ENCODE assay signal across 9 cellular contexts in genomic region chr6:99189823-99190721, GRCh38.
DNase-seq lines count a peak whose midpoint lies in the region; ATAC-seq and TF ChIP-seq lines count a peak whose summit lies in the region.
"Had no signal": no experiment of that assay in that cellular context is flagged by ENCODE, and none has a peak within 500 bp of the region (broad histone marks: within the 10 kb centered on the region; RNA-seq: fewer than 3 reads in every experiment).

No MANE protein-coding gene starts in this region.

- ATAC-seq in GM18861 (IDR thresholded peaks at IDR 0.05; ENCODE audit: unreplicated experiment) (peak; percentile 98), GM19455 (IDR thresholded peaks at IDR 0.05; ENCODE audit: unreplicated experiment) (peak; percentile 98), HG02973 (IDR thresholded peaks at IDR 0.05; ENCODE audit: unreplicated experiment) (peak; percentile 99)

- H3K9me3 ChIP-seq in Caco-2 = no peaks in the 10 kb centered on the region

- H3K36me3 ChIP-seq in Caco-2 (ENCODE audit: control insufficient read depth, insufficient read depth, low read length) = no peaks in the 10 kb centered on the region

- CTCF ChIA-PET in Caco-2 (lab: Charles Lee) = no interaction called here

- peak overlapping the region; percentile 73 for H3K27ac Mint-ChIP-seq in activated T-helper 1 cell treated with anti-CD3 and anti-CD28 coated beads, Interleukin-12 subunit alpha, Interleukin-12 subunit beta, Interleukin-2, Interleukin-4 antibody, amounts not matched to agents 30 ng/mL and 10 ng/mL and 1 ng/mL, durations not matched to agents 14 hours and 24 hours and 36 hours
- no peak overlapping the region for H3K27ac Mint-ChIP-seq in Caco-2 (ENCODE audit: unreplicated experiment)
- H3K27ac Mint-ChIP-seq: activated naive CD4-positive, alpha-beta T cell treated with anti-CD3 and anti-CD28 coated beads, Interleukin-2, amount 50 U/mL, for 24 hours had no signal

- no peak overlapping the region for H3K4me3 ChIP-seq in Caco-2 (ENCODE audit: low read depth, low read length)

- no peaks in the 10 kb centered on the region for H3K36me3 Mint-ChIP-seq in activated T-helper 1 cell treated with anti-CD3 and anti-CD28 coated beads, Interleukin-12 subunit alpha, Interleukin-12 subunit beta, Interleukin-2, Interleukin-4 antibody, amounts not matched to agents 30 ng/mL and 10 ng/mL and 1 ng/mL, durations not matched to agents 14 hours and 24 hours and 36 hours (ENCODE audit: low read depth)
- no peaks in the 10 kb centered on the region for H3K36me3 Mint-ChIP-seq in Caco-2 (ENCODE audit: insufficient read depth, unreplicated experiment)
- H3K36me3 Mint-ChIP-seq: activated naive CD4-positive, alpha-beta T cell treated with anti-CD3 and anti-CD28 coated beads, Interleukin-2, amount 50 U/mL, for 24 hours had no signal

- peaks cover 11% of the 10 kb centered on the region for H3K4me1 Mint-ChIP-seq in activated T-helper 1 cell treated with anti-CD3 and anti-CD28 coated beads, Interleukin-12 subunit alpha, Interleukin-12 subunit beta, Interleukin-2, Interleukin-4 antibody, amounts not matched to agents 30 ng/mL and 10 ng/mL and 1 ng/mL, durations not matched to agents 14 hours and 24 hours and 36 hours (ENCODE audit: low read depth)
- no peaks in the 10 kb centered on the region for H3K4me1 Mint-ChIP-seq in Caco-2 (ENCODE audit: low read depth, unreplicated experiment)
- H3K4me1 Mint-ChIP-seq: activated naive CD4-positive, alpha-beta T cell treated with anti-CD3 and anti-CD28 coated beads, Interleukin-2, amount 50 U/mL, for 24 hours had no signal

- H3K4me1 ChIP-seq in Caco-2 = no peaks in the 10 kb centered on the region

- H3K9me3 Mint-ChIP-seq in activated T-helper 1 cell treated with anti-CD3 and anti-CD28 coated beads, Interleukin-12 subunit alpha, Interleukin-12 subunit beta, Interleukin-2, Interleukin-4 antibody, amounts not matched to agents 30 ng/mL and 10 ng/mL and 1 ng/mL, durations not matched to agents 14 hours and 24 hours and 36 hours = no peaks in the 10 kb centered on the region
- no peaks in the 10 kb centered on the region for H3K9me3 Mint-ChIP-seq in Caco-2 (ENCODE audit: unreplicated experiment)
- H3K9me3 Mint-ChIP-seq: activated naive CD4-positive, alpha-beta T cell treated with anti-CD3 and anti-CD28 coated beads, Interleukin-2, amount 50 U/mL, for 24 hours had no signal

- intact Hi-C loops in activated T-helper 1 cell treated with anti-CD3 and anti-CD28 coated beads, Interleukin-12 subunit alpha, Interleukin-12 subunit beta, Interleukin-2, Interleukin-4 antibody, amounts not matched to agents 30 ng/mL and 10 ng/mL and 1 ng/mL, durations not matched to agents 14 hours and 24 hours and 36 hours (cut with micrococcal nuclease) = no loop called here
- intact Hi-C loops in Caco-2 (cut with micrococcal nuclease; ENCODE audit: unreplicated experiment) = no loop called here

- POLR2A ChIA-PET in Caco-2 (lab: Charles Lee) = no interaction called here

- no peaks in the 10 kb centered on the region; the same call in 1 of the 2 replicates for H3K27me3 ChIP-seq in Caco-2 (replicated peaks; ENCODE audit: control insufficient read depth, insufficient read depth, low read length)

- no TSS peak for BruUV-seq in Caco-2 (replicated peaks; lab: Mats Ljungman, UMichigan)

- no peak for TF ChIP-seq CTCF in Caco-2 (IDR thresholded peaks at IDR 0.05; ENCODE audit: insufficient read depth in 1 of 2, low read depth in 1 of 2, low read length in 1 of 2, severe bottlenecking in 1 of 2, unreplicated experiment in 1 of 2)

- no peak overlapping the region for H3K4me3 Mint-ChIP-seq in activated T-helper 1 cell treated with anti-CD3 and anti-CD28 coated beads, Interleukin-12 subunit alpha, Interleukin-12 subunit beta, Interleukin-2, Interleukin-4 antibody, amounts not matched to agents 30 ng/mL and 10 ng/mL and 1 ng/mL, durations not matched to agents 14 hours and 24 hours and 36 hours
- no peak overlapping the region for H3K4me3 Mint-ChIP-seq in Caco-2 (ENCODE audit: unreplicated experiment)
- H3K4me3 Mint-ChIP-seq: activated naive CD4-positive, alpha-beta T cell treated with anti-CD3 and anti-CD28 coated beads, Interleukin-2, amount 50 U/mL, for 24 hours had no signal

- no peaks in the 10 kb centered on the region for H3K27me3 Mint-ChIP-seq in activated T-helper 1 cell treated with anti-CD3 and anti-CD28 coated beads, Interleukin-12 subunit alpha, Interleukin-12 subunit beta, Interleukin-2, Interleukin-4 antibody, amounts not matched to agents 30 ng/mL and 10 ng/mL and 1 ng/mL, durations not matched to agents 14 hours and 24 hours and 36 hours (ENCODE audit: insufficient read depth)
- H3K27me3 Mint-ChIP-seq in Caco-2 (ENCODE audit: insufficient read depth, unreplicated experiment) = peaks cover 3% of the 10 kb centered on the region

- no peak for DNase-seq in activated T-helper 1 cell treated with anti-CD3 and anti-CD28 coated beads, Interleukin-12 subunit alpha, Interleukin-12 subunit beta, Interleukin-2, Interleukin-4 antibody, amounts not matched to agents 30 ng/mL and 10 ng/mL and 1 ng/mL, durations not matched to agents 14 hours and 24 hours and 36 hours (ENCODE audit: low spot score)
- DNase-seq in stimulated activated naive CD4-positive, alpha-beta T cell (lab: John Stamatoyannopoulos, UW) = no peak
- no peak for DNase-seq in SW 1271 (lab: John Stamatoyannopoulos, UW)
- DNase-seq in Caco-2 = no peak
- DNase-seq: NCI-H345 had no signal
